ENCODE assay signal across 20 cellular contexts in genomic region chr2:227891673-227892072, GRCh38. TPM values are rescaled to one million over a fixed set of nuclear protein-coding genes. Genes with fewer than 3 reads are reported as not detected.
"Had no signal": no experiment of that assay in that cellular context is flagged by ENCODE, and none has a peak within 500 bp of the region (broad histone marks: within the 10 kb centered on the region; RNA-seq: fewer than 3 reads in every experiment).

No MANE protein-coding gene starts in this region.

- H3K36me3 Mint-ChIP-seq: IgD-negative memory B cell had no signal

- H3K27ac Mint-ChIP-seq: IgD-negative memory B cell had no signal

- FAIRE-seq: RCC 7860 had no signal

- DNase-seq: KBM-7, NCI-H1092 treated with DMSO at 0.1 percent for 48 hours, NCI-H1436, NCI-H187, NCI-H2029, NCI-H2081 treated with DMSO at 0.1 percent for 48 hours, NCI-H2171, NCI-H226, NCI-H446, NCI-H510A, NCI-H524 treated with DMSO at 0.1 percent for 48 hours, NCI-H69, NCI-H774, Right ventricle myocardium superior, RPMI8226 had no signal

RNA-seq across cellular contexts. Expression of gene DAW1, which starts 20.2 kb away (rescaled TPM):
- total RNA-seq: HT1080; SK-MEL-5; T-helper 1 cell treated with Interleukin-12 subunit alpha and Interleukin-12 subunit beta and Interleukin-4 antibody, amounts not matched to agents 30 ng/mL and 1 ng/mL, for 36 hours had no signal
